ENCODE assay signal across 8 cellular contexts in genomic region chr6:41780623-41781301, GRCh38. TPM values are rescaled to one million over a fixed set of nuclear protein-coding genes. Genes with fewer than 3 reads are reported as not detected.
DNase-seq lines count a peak whose midpoint lies in the region; ATAC-seq, FAIRE-seq and TF ChIP-seq lines count a peak whose summit lies in the region.

PRICKLE4 (plus strand) TSS chr6:41780782; CDS start chr6:41783474, 2,692 bp downstream.

- no peaks in the 10 kb centered on the region for H3K27me3 ChIP-seq in bronchial epithelial cell (ENCODE audit: control insufficient read depth, insufficient read depth, low read length)

- H3K4me1 Mint-ChIP-seq in stimulated activated naive B cell treated with anti-CD40 and anti-IgM and Interleukin-4, amounts not matched to agents 10 μg/mL and 1 μg/mL and 100 μg/mL, for 72 hours: peaks cover 24 to 41% of the 10 kb centered on the region in 2 donors

- ATAC-seq in stimulated activated naive B cell treated with anti-CD40 and anti-IgM and Interleukin-4, amounts not matched to agents 10 μg/mL and 1 μg/mL and 100 μg/mL, for 72 hours (replicated peaks): peak; percentile 1 to 2
- ATAC-seq in GM19463 (IDR thresholded peaks at IDR 0.05; ENCODE audit: unreplicated experiment) (no peak), GM18907 (IDR thresholded peaks at IDR 0.05; ENCODE audit: unreplicated experiment) (no peak)

- peaks cover 2 to 10% of the 10 kb centered on the region in 2 donors for H3K36me3 Mint-ChIP-seq in stimulated activated naive B cell treated with anti-CD40 and anti-IgM and Interleukin-4, amounts not matched to agents 10 μg/mL and 1 μg/mL and 100 μg/mL, for 72 hours

- TF ChIP-seq CTCF in bronchial epithelial cell (IDR thresholded peaks at IDR 0.05; ENCODE audit: insufficient read depth, low read length, severe bottlenecking): no peak

- H3K9me3 Mint-ChIP-seq in stimulated activated naive B cell treated with anti-CD40 and anti-IgM and Interleukin-4, amounts not matched to agents 10 μg/mL and 1 μg/mL and 100 μg/mL, for 72 hours: no peaks in the 10 kb centered on the region

- DNase-seq in NCI-H2171 (lab: John Stamatoyannopoulos, UW): peak; percentile 4
- DNase-seq in NCI-H2171 treated with DMSO at 0.1 percent for 48 hours (lab: John Stamatoyannopoulos, UW): no peak
- DNase-seq in NCI-H1105 treated with DMSO at 0.1 percent for 48 hours (lab: John Stamatoyannopoulos, UW): peak; percentile 31
- DNase-seq in bronchial epithelial cell (ENCODE audit: low read depth): peak; percentile 52
- DNase-seq in kidney glomerular epithelial cell (lab: John Stamatoyannopoulos, UW): peak; percentile 44
- no peak for DNase-seq in stimulated activated naive B cell treated with anti-CD40 and anti-IgM and Interleukin-4, amounts not matched to agents 10 μg/mL and 1 μg/mL and 100 μg/mL, for 72 hours

- no peaks in the 10 kb centered on the region for H3K27me3 Mint-ChIP-seq in stimulated activated naive B cell treated with anti-CD40 and anti-IgM and Interleukin-4, amounts not matched to agents 10 μg/mL and 1 μg/mL and 100 μg/mL, for 72 hours

- no peak for FAIRE-seq in bronchial epithelial cell (lab: Jason Lieb, UNC)

- peaks cover 4% of the 10 kb centered on the region for H3K36me3 ChIP-seq in bronchial epithelial cell (ENCODE audit: control insufficient read depth, insufficient read depth, low read length)

- H3K27ac Mint-ChIP-seq in stimulated activated naive B cell treated with anti-CD40 and anti-IgM and Interleukin-4, amounts not matched to agents 10 μg/mL and 1 μg/mL and 100 μg/mL, for 72 hours: peak within 1 kb of the TSS; percentile 75

- H3K4me3 Mint-ChIP-seq in stimulated activated naive B cell treated with anti-CD40 and anti-IgM and Interleukin-4, amounts not matched to agents 10 μg/mL and 1 μg/mL and 100 μg/mL, for 72 hours: peak within 1 kb of the TSS; percentile 87 to 94

- H3K4me3 ChIP-seq in bronchial epithelial cell (ENCODE audit: low read depth, low read length): peak within 1 kb of the TSS; percentile 58

RNA-seq across cellular contexts. Expression of gene PRICKLE4, which starts in this region (rescaled TPM):
- total RNA-seq in bronchial epithelial cell: 0.53 and 0.90 TPM in 2 replicates

Comparison
In these comparisons a context has a peak if more than half of its experiments do, and no peak if none do; other contexts are left out.
1. DNase-seq: peak in NCI-H2171 (single experiment), NCI-H1105 treated with DMSO at 0.1 percent for 48 hours (single experiment) and kidney glomerular epithelial cell (single experiment); none in NCI-H2171 treated with DMSO at 0.1 percent for 48 hours (single experiment) and stimulated activated naive B cell treated with anti-CD40 and anti-IgM and Interleukin-4, amounts not matched to agents 10 μg/mL and 1 μg/mL and 100 μg/mL, for 72 hours (single experiment).
2. Peak in DNase-seq and H3K4me3 ChIP-seq in bronchial epithelial cell; RNA of the gene not detected or under 1 TPM.
3. ATAC-seq: peak in stimulated activated naive B cell treated with anti-CD40 and anti-IgM and Interleukin-4, amounts not matched to agents 10 μg/mL and 1 μg/mL and 100 μg/mL, for 72 hours (2 of 2); none in GM19463 (single experiment) and GM18907 (single experiment).